1 cellular context compared by ENCODE assay signal in genomic region chr16:1651509-1652342, GRCh38.
TF ChIP-seq lines count a peak whose summit lies in the region.

No MANE protein-coding gene starts in this region.

TF ChIP-seq in K562, 482 proteins besides CTCF, POLR2A, EP300 and RAD21 (continued from another document):
- TF ChIP-seq HBP1 (CRISPR knock-in tag; IDR thresholded peaks at IDR 0.05): 0 out of 2 replicates have a peak, but pooled peaks have one; percentile 25
- TF ChIP-seq STAG1 (CRISPR knock-in tag; IDR thresholded peaks at IDR 0.05; ENCODE audit: borderline replicate concordance): peak; percentile 28; the same call in 1 of the 2 replicates
- TF ChIP-seq SMC3 (conservative IDR thresholded peaks at IDR 0.05; ENCODE audit: insufficient read depth, low read depth, low read length): no peak
- peak; percentile 78; the same call in 1 of the 2 replicates for TF ChIP-seq ZNF431 (CRISPR knock-in tag; IDR thresholded peaks at IDR 0.05)
- no peak for TF ChIP-seq KLF1 (tag; IDR thresholded peaks at IDR 0.05)
- no peak for TF ChIP-seq ZNF561 (CRISPR knock-in tag; conservative IDR thresholded peaks at IDR 0.05)
- TF ChIP-seq SAFB2 (IDR thresholded peaks at IDR 0.05; ENCODE audit: borderline replicate concordance, low read depth, low read length, severe bottlenecking): no peak
- TF ChIP-seq ZBTB33 (CRISPR knock-in tag; IDR thresholded peaks at IDR 0.05): peak; percentile 60; the same call in 1 of the 2 replicates
- TF ChIP-seq HDAC8 (tag; IDR thresholded peaks at IDR 0.05): no peak
- no peak for TF ChIP-seq ELF2 (CRISPR knock-in tag; IDR thresholded peaks at IDR 0.05)
- no peak for TF ChIP-seq SPI1 (IDR thresholded peaks at IDR 0.05; ENCODE audit: borderline replicate concordance, low read depth, low read length)
